1 cellular context compared by ENCODE assay signal in genomic region chr5:181217111-181217804, GRCh38.
TF ChIP-seq lines count a peak whose summit lies in the region.

No MANE protein-coding gene starts in this region.

TF ChIP-seq in K562, 482 proteins besides CTCF, POLR2A, EP300 and RAD21 (continued from another document and continues in another):
- peak in 1 of 3 experiments; percentile 48 for TF ChIP-seq YY1 (IDR thresholded peaks at IDR 0.05; ENCODE audit: borderline replicate concordance in 1 of 3, control insufficient read depth in 1 of 3, extremely low read depth in 1 of 3, insufficient read depth in 3 of 3, insufficient read length in 1 of 3, insufficient replicate concordance in 2 of 3, low read depth in 1 of 3, low read length in 2 of 3)
- TF ChIP-seq RBM14 (IDR thresholded peaks at IDR 0.05; ENCODE audit: borderline replicate concordance, insufficient read depth, low read depth, low read length) = no peak
- TF ChIP-seq ZBTB40 (IDR thresholded peaks at IDR 0.05) = no peak
- no peak for TF ChIP-seq ZBTB40 (CRISPR knock-in tag; IDR thresholded peaks at IDR 0.05)
- no peak for TF ChIP-seq POLR3G (IDR thresholded peaks at IDR 0.05; ENCODE audit: extremely low read depth, insufficient read length, insufficient replicate concordance)
- TF ChIP-seq RUNX1 (IDR thresholded peaks at IDR 0.05; ENCODE audit: low read depth) = no peak
- TF ChIP-seq ATF4 (CRISPR knock-in tag; IDR thresholded peaks at IDR 0.05) = no peak
- TF ChIP-seq TRIM25 (IDR thresholded peaks at IDR 0.05; ENCODE audit: borderline replicate concordance) = no peak
- TF ChIP-seq ETS1 (conservative IDR thresholded peaks at IDR 0.05; ENCODE audit: control insufficient read depth, low read depth, low read length) = peak; percentile 39; the same call in 1 of the 2 replicates
- TF ChIP-seq SMAD4 (CRISPR knock-in tag; conservative IDR thresholded peaks at IDR 0.05) = 0 out of 2 replicates have a peak, but pooled peaks have one; percentile 26
- no peak for TF ChIP-seq PHF20 (IDR thresholded peaks at IDR 0.05; ENCODE audit: partially characterized antibody)
- TF ChIP-seq EP400 (IDR thresholded peaks at IDR 0.05) = peak; percentile 39; the same call in 1 of the 2 replicates
- no peak for TF ChIP-seq ZNF174 (CRISPR knock-in tag; IDR thresholded peaks at IDR 0.05)
- TF ChIP-seq ZBTB8A (IDR thresholded peaks at IDR 0.05; ENCODE audit: partially characterized antibody) = no peak
- TF ChIP-seq TEAD1 (CRISPR knock-in tag; IDR thresholded peaks at IDR 0.05) = no peak; a peak in 1 of 4 replicates
- TF ChIP-seq NR3C1 (CRISPR knock-in tag; IDR thresholded peaks at IDR 0.05) = no peak
- TF ChIP-seq NCOA1 (IDR thresholded peaks at IDR 0.05; ENCODE audit: low read depth) = no peak
- no peak for TF ChIP-seq ZBTB26 (CRISPR knock-in tag; IDR thresholded peaks at IDR 0.05)
- no peak for TF ChIP-seq FOXK1 (CRISPR knock-in tag; IDR thresholded peaks at IDR 0.05; ENCODE audit: borderline replicate concordance)
- no peak for TF ChIP-seq ETV1 (tag; conservative IDR thresholded peaks at IDR 0.05; ENCODE audit: low read depth)
- peak; percentile 82 for TF ChIP-seq GTF3C2 (IDR thresholded peaks at IDR 0.05; ENCODE audit: borderline replicate concordance, extremely low read depth, insufficient read length)
- no peak for TF ChIP-seq HEY1 (CRISPR knock-in tag; IDR thresholded peaks at IDR 0.05; ENCODE audit: borderline replicate concordance)
- TF ChIP-seq TRIM24 (IDR thresholded peaks at IDR 0.05) = no peak
- no peak for TF ChIP-seq RBM22 (IDR thresholded peaks at IDR 0.05; ENCODE audit: low read depth, low read length, poor library complexity, severe bottlenecking)
- no peak for TF ChIP-seq ATF2 (CRISPR knock-in tag; IDR thresholded peaks at IDR 0.05)
- TF ChIP-seq ZNF408 (CRISPR knock-in tag; IDR thresholded peaks at IDR 0.05; ENCODE audit: low read depth) = no peak
- TF ChIP-seq CEBPZ (IDR thresholded peaks at IDR 0.05; ENCODE audit: borderline replicate concordance, low read depth, low read length) = no peak
- 0 out of 2 replicates have a peak, but pooled peaks have one; percentile 14 for TF ChIP-seq CREB1 (IDR thresholded peaks at IDR 0.05)
- no peak for TF ChIP-seq CREB1 (CRISPR knock-in tag; IDR thresholded peaks at IDR 0.05)
- peak; percentile 80 for TF ChIP-seq NCOA6 (IDR thresholded peaks at IDR 0.05)
- peak; percentile 60; the same call in 1 of the 2 replicates for TF ChIP-seq ZEB2 (IDR thresholded peaks at IDR 0.05)
- TF ChIP-seq SUPT5H (IDR thresholded peaks at IDR 0.05) = no peak
- 0 out of 2 replicates have a peak, but pooled peaks have one; percentile 14 for TF ChIP-seq ZNF431 (CRISPR knock-in tag; IDR thresholded peaks at IDR 0.05)
